8 cellular contexts compared by ENCODE assay signal in the genomic region with DNA sequence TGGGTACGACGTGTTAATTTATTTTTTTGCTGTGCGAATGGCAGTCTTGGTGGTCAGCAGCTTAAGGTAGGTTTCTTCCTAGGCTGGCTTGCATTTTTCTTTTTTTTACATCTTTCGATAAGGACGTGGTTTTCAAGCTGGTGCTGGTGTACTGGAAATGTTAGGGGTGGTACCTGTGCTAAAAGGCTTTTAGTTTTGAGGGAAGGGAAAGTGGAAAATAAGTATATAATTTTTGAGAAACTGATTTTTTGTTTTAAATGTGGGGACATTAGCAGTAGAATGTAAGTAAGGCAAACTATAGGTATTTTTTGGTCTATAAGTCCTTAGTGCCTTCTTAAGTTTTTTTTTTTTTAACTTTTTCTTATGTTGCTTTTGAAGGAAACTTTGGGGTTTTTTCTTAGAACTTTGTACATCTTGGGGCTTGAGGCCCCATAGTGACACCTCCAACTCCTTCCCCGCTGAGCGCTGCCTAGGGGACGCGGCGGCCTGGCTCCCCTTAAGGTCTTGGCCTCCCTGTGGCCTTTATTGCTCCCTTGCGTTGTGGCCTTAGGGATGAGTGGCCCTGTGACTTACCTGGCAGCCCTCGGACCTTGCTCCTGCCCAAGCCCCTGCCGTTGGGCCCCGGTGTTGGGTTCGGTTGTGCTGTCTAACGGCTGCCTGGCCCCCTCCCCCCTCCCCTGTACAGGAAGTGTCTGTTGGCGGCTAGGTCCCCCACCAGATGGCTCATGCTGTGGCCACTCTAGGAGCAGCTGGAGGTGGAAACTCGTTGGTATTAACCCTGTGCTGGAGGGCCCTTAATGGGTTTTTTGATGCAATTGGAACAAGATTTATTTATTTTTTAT.
DNase-seq lines count a peak whose midpoint lies in the region; FAIRE-seq lines count a peak whose summit lies in the region.

No MANE protein-coding gene starts in this region.

- DNase-seq in AG20443 (ENCODE audit: low spot score) (peak; percentile 97), GM19239 (ENCODE audit: insufficient read length, low spot score) (peak; percentile 92), HT-29 (ENCODE audit: low spot score) (peak; percentile 82), NK-92 (lab: John Stamatoyannopoulos, UW; ENCODE audit: unreplicated experiment) (peak; percentile 24), lung microvascular endothelial cell (ENCODE audit: low read depth in 2 of 2) (peak; percentile 93 to 95)
- DNase-seq in activated CD8-positive, alpha-beta memory T cell treated with anti-CD3 and anti-CD28 coated beads for 1 hour (ENCODE audit: extremely low read depth in 1 of 2, low read depth in 1 of 2): peak; percentile 51 to 57
- DNase-seq in effector memory CD4-positive, alpha-beta T cell: peak; percentile 54 to 65 (median 62)
- DNase-seq in stimulated activated CD4-positive, alpha-beta T cell treated with anti-CD3 and anti-CD28 coated beads, TNF-alpha, amount 100 ng/mL, for 4 hours (ENCODE audit: low read depth in 3 of 3): peak; percentile 51 to 56 (median 54)

- no peaks in the 10 kb centered on the region for H3K9me3 ChIP-seq in effector memory CD4-positive, alpha-beta T cell (ENCODE audit: control insufficient read depth, low read length)

- peak; percentile 80 for FAIRE-seq in GM19239 (lab: Jason Lieb, UNC)

- no peaks in the 10 kb centered on the region for H3K36me3 ChIP-seq in effector memory CD4-positive, alpha-beta T cell (ENCODE audit: control insufficient read depth, insufficient read depth, low read length)

- peak overlapping the region; percentile 72 for H3K4me3 ChIP-seq in effector memory CD4-positive, alpha-beta T cell (ENCODE audit: insufficient read depth, low read depth, low read length, poor library complexity, severe bottlenecking)

- H3K4me1 ChIP-seq in effector memory CD4-positive, alpha-beta T cell (ENCODE audit: control insufficient read depth, insufficient read depth, low read length, poor library complexity, severe bottlenecking): peaks cover 3% of the 10 kb centered on the region

- H3K27me3 ChIP-seq in effector memory CD4-positive, alpha-beta T cell (replicated peaks; ENCODE audit: control insufficient read depth, insufficient read depth, low read length, poor library complexity, severe bottlenecking): no peaks in the 10 kb centered on the region

- peak overlapping the region; percentile 77 for H3K27ac ChIP-seq in effector memory CD4-positive, alpha-beta T cell (ENCODE audit: insufficient read depth, low read length, poor library complexity, severe bottlenecking)

Comparison
In these comparisons a context has a peak if more than half of its experiments do, and no peak if none do; other contexts are left out.
1. Peak in every context shown above with its lines: DNase-seq, H3K4me3 ChIP-seq and H3K27ac ChIP-seq.
2. DNase-seq: peak in every context shown above with its lines; median percentile 97 in AG20443; 94 in lung microvascular endothelial cell; 92 in GM19239; 82 in HT-29; 62 in effector memory CD4-positive, alpha-beta T cell; 54 in activated CD8-positive, alpha-beta memory T cell treated with anti-CD3 and anti-CD28 coated beads for 1 hour; 54 in stimulated activated CD4-positive, alpha-beta T cell treated with anti-CD3 and anti-CD28 coated beads, TNF-alpha, amount 100 ng/mL, for 4 hours; 24 in NK-92.